Comparison of ENCODE assay signal across 1 cellular context in genomic region chr2:237669129-237669627, GRCh38.
TF ChIP-seq lines count a peak whose summit lies in the region.

No MANE protein-coding gene starts in this region.

TF ChIP-seq in HepG2, 621 proteins besides CTCF, POLR2A, EP300 and RAD21 (continued from another document):
- TF ChIP-seq, protein P1, sequence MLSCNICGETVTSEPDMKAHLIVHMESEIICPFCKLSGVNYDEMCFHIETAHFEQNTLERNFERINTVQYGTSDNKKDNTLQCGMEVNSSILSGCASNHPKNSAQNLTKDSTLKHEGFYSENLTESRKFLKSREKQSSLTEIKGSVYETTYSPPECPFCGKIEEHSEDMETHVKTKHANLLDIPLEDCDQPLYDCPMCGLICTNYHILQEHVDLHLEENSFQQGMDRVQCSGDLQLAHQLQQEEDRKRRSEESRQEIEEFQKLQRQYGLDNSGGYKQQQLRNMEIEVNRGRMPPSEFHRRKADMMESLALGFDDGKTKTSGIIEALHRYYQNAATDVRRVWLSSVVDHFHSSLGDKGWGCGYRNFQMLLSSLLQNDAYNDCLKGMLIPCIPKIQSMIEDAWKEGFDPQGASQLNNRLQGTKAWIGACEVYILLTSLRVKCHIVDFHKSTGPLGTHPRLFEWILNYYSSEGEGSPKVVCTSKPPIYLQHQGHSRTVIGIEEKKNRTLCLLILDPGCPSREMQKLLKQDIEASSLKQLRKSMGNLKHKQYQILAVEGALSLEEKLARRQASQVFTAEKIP (CRISPR knock-in tag; IDR thresholded peaks at IDR 0.05; ENCODE audit: borderline replicate concordance) = no peak
- no peak for TF ChIP-seq MED13 (CRISPR knock-in tag; IDR thresholded peaks at IDR 0.05)
- TF ChIP-seq, protein P2, sequence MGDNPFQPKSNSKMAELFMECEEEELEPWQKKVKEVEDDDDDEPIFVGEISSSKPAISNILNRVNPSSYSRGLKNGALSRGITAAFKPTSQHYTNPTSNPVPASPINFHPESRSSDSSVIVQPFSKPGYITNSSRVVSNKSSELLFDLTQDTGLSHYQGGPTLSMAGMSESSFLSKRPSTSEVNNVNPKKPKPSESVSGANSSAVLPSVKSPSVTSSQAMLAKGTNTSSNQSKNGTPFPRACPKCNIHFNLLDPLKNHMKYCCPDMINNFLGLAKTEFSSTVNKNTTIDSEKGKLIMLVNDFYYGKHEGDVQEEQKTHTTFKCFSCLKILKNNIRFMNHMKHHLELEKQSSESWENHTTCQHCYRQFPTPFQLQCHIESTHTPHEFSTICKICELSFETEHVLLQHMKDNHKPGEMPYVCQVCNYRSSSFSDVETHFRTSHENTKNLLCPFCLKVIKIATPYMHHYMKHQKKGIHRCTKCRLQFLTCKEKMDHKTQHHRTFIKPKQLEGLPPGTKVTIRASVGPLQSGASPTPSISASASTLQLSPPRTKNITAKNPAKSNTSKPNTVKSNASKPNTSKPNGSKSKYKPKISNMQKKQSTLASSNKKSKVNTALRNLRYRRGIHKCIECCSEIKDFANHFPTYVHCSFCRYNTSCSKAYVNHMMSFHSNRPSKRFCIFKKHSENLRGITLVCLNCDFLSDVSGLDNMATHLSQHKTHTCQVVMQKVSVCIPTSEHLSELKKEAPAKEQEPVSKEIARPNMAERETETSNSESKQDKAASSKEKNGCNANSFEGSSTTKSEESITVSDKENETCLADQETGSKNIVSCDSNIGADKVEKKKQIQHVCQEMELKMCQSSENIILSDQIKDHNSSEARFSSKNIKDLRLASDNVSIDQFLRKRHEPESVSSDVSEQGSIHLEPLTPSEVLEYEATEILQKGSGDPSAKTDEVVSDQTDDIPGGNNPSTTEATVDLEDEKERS (CRISPR knock-in tag; IDR thresholded peaks at IDR 0.05) = no peak
- no peak for TF ChIP-seq PHF20 (CRISPR knock-in tag; IDR thresholded peaks at IDR 0.05)
- no peak for TF ChIP-seq ZNF432 (CRISPR knock-in tag; IDR thresholded peaks at IDR 0.05; ENCODE audit: borderline replicate concordance)
- no peak for TF ChIP-seq PAX8 (CRISPR knock-in tag; IDR thresholded peaks at IDR 0.05; ENCODE audit: borderline replicate concordance)
- TF ChIP-seq, protein P3, sequence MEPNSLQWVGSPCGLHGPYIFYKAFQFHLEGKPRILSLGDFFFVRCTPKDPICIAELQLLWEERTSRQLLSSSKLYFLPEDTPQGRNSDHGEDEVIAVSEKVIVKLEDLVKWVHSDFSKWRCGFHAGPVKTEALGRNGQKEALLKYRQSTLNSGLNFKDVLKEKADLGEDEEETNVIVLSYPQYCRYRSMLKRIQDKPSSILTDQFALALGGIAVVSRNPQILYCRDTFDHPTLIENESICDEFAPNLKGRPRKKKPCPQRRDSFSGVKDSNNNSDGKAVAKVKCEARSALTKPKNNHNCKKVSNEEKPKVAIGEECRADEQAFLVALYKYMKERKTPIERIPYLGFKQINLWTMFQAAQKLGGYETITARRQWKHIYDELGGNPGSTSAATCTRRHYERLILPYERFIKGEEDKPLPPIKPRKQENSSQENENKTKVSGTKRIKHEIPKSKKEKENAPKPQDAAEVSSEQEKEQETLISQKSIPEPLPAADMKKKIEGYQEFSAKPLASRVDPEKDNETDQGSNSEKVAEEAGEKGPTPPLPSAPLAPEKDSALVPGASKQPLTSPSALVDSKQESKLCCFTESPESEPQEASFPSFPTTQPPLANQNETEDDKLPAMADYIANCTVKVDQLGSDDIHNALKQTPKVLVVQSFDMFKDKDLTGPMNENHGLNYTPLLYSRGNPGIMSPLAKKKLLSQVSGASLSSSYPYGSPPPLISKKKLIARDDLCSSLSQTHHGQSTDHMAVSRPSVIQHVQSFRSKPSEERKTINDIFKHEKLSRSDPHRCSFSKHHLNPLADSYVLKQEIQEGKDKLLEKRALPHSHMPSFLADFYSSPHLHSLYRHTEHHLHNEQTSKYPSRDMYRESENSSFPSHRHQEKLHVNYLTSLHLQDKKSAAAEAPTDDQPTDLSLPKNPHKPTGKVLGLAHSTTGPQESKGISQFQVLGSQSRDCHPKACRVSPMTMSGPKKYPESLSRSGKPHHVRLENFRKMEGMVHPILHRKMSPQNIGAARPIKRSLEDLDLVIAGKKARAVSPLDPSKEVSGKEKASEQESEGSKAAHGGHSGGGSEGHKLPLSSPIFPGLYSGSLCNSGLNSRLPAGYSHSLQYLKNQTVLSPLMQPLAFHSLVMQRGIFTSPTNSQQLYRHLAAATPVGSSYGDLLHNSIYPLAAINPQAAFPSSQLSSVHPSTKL (CRISPR knock-in tag; IDR thresholded peaks at IDR 0.05) = no peak
- TF ChIP-seq ZKSCAN1 (IDR thresholded peaks at IDR 0.05; ENCODE audit: low read length) = no peak
- TF ChIP-seq CSRNP1 (CRISPR knock-in tag; IDR thresholded peaks at IDR 0.05) = no peak
- 0 out of 2 replicates have a peak, but pooled peaks have one; percentile 9 for TF ChIP-seq ZSCAN12 (CRISPR knock-in tag; IDR thresholded peaks at IDR 0.05)
- no peak for TF ChIP-seq KLF6 (CRISPR knock-in tag; IDR thresholded peaks at IDR 0.05)
- TF ChIP-seq CHCHD3 (CRISPR knock-in tag; IDR thresholded peaks at IDR 0.05) = no peak
- TF ChIP-seq ZMAT3 (CRISPR knock-in tag; conservative IDR thresholded peaks at IDR 0.05) = 0 out of 2 replicates have a peak, but pooled peaks have one; percentile 3
- TF ChIP-seq, protein P4, sequence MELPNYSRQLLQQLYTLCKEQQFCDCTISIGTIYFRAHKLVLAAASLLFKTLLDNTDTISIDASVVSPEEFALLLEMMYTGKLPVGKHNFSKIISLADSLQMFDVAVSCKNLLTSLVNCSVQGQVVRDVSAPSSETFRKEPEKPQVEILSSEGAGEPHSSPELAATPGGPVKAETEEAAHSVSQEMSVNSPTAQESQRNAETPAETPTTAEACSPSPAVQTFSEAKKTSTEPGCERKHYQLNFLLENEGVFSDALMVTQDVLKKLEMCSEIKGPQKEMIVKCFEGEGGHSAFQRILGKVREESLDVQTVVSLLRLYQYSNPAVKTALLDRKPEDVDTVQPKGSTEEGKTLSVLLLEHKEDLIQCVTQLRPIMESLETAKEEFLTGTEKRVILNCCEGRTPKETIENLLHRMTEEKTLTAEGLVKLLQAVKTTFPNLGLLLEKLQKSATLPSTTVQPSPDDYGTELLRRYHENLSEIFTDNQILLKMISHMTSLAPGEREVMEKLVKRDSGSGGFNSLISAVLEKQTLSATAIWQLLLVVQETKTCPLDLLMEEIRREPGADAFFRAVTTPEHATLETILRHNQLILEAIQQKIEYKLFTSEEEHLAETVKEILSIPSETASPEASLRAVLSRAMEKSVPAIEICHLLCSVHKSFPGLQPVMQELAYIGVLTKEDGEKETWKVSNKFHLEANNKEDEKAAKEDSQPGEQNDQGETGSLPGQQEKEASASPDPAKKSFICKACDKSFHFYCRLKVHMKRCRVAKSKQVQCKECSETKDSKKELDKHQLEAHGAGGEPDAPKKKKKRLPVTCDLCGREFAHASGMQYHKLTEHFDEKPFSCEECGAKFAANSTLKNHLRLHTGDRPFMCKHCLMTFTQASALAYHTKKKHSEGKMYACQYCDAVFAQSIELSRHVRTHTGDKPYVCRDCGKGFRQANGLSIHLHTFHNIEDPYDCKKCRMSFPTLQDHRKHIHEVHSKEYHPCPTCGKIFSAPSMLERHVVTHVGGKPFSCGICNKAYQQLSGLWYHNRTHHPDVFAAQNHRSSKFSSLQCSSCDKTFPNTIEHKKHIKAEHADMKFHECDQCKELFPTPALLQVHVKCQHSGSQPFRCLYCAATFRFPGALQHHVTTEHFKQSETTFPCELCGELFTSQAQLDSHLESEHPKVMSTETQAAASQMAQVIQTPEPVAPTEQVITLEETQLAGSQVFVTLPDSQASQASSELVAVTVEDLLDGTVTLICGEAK (IDR thresholded peaks at IDR 0.05) = no peak
- TF ChIP-seq, protein P4 (CRISPR knock-in tag; IDR thresholded peaks at IDR 0.05) = no peak
- no peak for TF ChIP-seq EHMT2 (IDR thresholded peaks at IDR 0.05; ENCODE audit: borderline replicate concordance, low read depth, low read length)
- TF ChIP-seq ZNF891 (CRISPR knock-in tag; IDR thresholded peaks at IDR 0.05) = no peak
- TF ChIP-seq ZNF577 (CRISPR knock-in tag; IDR thresholded peaks at IDR 0.05; ENCODE audit: borderline replicate concordance, low read depth) = no peak
- no peak for TF ChIP-seq SALL1 (CRISPR knock-in tag; IDR thresholded peaks at IDR 0.05)
- TF ChIP-seq KDM4B (CRISPR knock-in tag; IDR thresholded peaks at IDR 0.05) = no peak
- no peak for TF ChIP-seq ZNF274 (CRISPR knock-in tag; IDR thresholded peaks at IDR 0.05)
- no peak for TF ChIP-seq SMAD1 (CRISPR knock-in tag; IDR thresholded peaks at IDR 0.05; ENCODE audit: borderline replicate concordance, low read depth)
- peak; percentile 78; the same call in 1 of the 2 replicates for TF ChIP-seq BRCA1 (CRISPR knock-in tag; IDR thresholded peaks at IDR 0.05)
- no peak for TF ChIP-seq SKI (IDR thresholded peaks at IDR 0.05; ENCODE audit: partially characterized antibody)
- no peak for TF ChIP-seq CREB1 (IDR thresholded peaks at IDR 0.05)
- TF ChIP-seq CREB1 (CRISPR knock-in tag; IDR thresholded peaks at IDR 0.05) = no peak
- TF ChIP-seq CHD2 (IDR thresholded peaks at IDR 0.05; ENCODE audit: low read depth, low read length) = no peak
- TF ChIP-seq NFIB (CRISPR knock-in tag; IDR thresholded peaks at IDR 0.05; ENCODE audit: borderline replicate concordance) = no peak
- TF ChIP-seq SPEN (CRISPR knock-in tag; IDR thresholded peaks at IDR 0.05; ENCODE audit: low read depth) = no peak
- no peak for TF ChIP-seq SOX13 (IDR thresholded peaks at IDR 0.05)
- 0 out of 4 replicates have a peak, but pooled peaks of 1 of the 2 experiments have one; percentile 66 for TF ChIP-seq SOX13 (CRISPR knock-in tag; conservative IDR thresholded peaks at IDR 0.05 in 1 of 2, IDR thresholded peaks at IDR 0.05 in 1 of 2)
- TF ChIP-seq ATF7-NPFF (CRISPR knock-in tag; IDR thresholded peaks at IDR 0.05; ENCODE audit: low read depth) = no peak
- TF ChIP-seq ZMAT5 (CRISPR knock-in tag; IDR thresholded peaks at IDR 0.05; ENCODE audit: borderline replicate concordance, low read depth) = no peak
- peak; percentile 67; the same call in 1 of the 2 replicates for TF ChIP-seq SIX1 (CRISPR knock-in tag; IDR thresholded peaks at IDR 0.05; ENCODE audit: borderline replicate concordance)
